ENCODE assay signal across 9 cellular contexts in genomic region chr2:5691659-5692529, GRCh38. TPM values are rescaled to one million over a fixed set of nuclear protein-coding genes. Genes with fewer than 3 reads are reported as not detected.
DNase-seq lines count a peak whose midpoint lies in the region; ATAC-seq lines count a peak whose summit lies in the region.
"Had no signal": no experiment of that assay in that cellular context is flagged by ENCODE, and none has a peak within 500 bp of the region (broad histone marks: within the 10 kb centered on the region; RNA-seq: fewer than 3 reads in every experiment).

TSS of gene SOX11 (plus strand) at chr2:5692384. CDS start at chr2:5692722, 338 bp downstream.

- H3K4me3 Mint-ChIP-seq in T-helper 1 cell treated with Interleukin-12 subunit alpha and Interleukin-12 subunit beta and Interleukin-4 antibody, amounts not matched to agents 30 μg/mL and 1 μg/mL, for 36 hours = no peak within 1 kb of the TSS
- H3K4me3 Mint-ChIP-seq in T-helper 17 cell = peak within 1 kb of the TSS; percentile 74

- no peaks in the 10 kb centered on the region for H3K9me3 ChIP-seq in T-helper 17 cell (ENCODE audit: control insufficient read depth, low read length, poor library complexity, severe bottlenecking)
- H3K9me3 ChIP-seq: A549 had no signal

- intact Hi-C loops in left cardiac atrium (cut with DNase I) = loop anchor here in 1 of 2 donors (10.0 kb wide), 1 partner anchor 223 kb away; no protein-coding TSS in a partner anchor

- no peak for ATAC-seq in T-helper 17 cell
- ATAC-seq in left cardiac atrium = peak; percentile 40 to 71
- no peak for ATAC-seq in GM19324 (IDR thresholded peaks at IDR 0.05; ENCODE audit: low FRiP score, unreplicated experiment)
- ATAC-seq in GM21447 (IDR thresholded peaks at IDR 0.05; ENCODE audit: unreplicated experiment) = no peak
- ATAC-seq: A549 had no signal

- peak within 1 kb of the TSS; percentile 15 for H3K27ac Mint-ChIP-seq in T-helper 1 cell treated with Interleukin-12 subunit alpha and Interleukin-12 subunit beta and Interleukin-4 antibody, amounts not matched to agents 30 μg/mL and 1 μg/mL, for 36 hours
- no peak within 1 kb of the TSS for H3K27ac Mint-ChIP-seq in T-helper 17 cell

- peaks cover 4% of the 10 kb centered on the region for H3K36me3 Mint-ChIP-seq in T-helper 1 cell treated with Interleukin-12 subunit alpha and Interleukin-12 subunit beta and Interleukin-4 antibody, amounts not matched to agents 30 μg/mL and 1 μg/mL, for 36 hours (ENCODE audit: low read depth)
- H3K36me3 Mint-ChIP-seq in T-helper 17 cell (ENCODE audit: low read depth) = peaks cover 7% of the 10 kb centered on the region

- peak within 1 kb of the TSS; percentile 77 for H3K4me3 ChIP-seq in skeletal muscle cell (ENCODE audit: low read depth, low read length)
- H3K4me3 ChIP-seq: A549 had no signal

- peaks cover 63% of the 10 kb centered on the region for H3K27me3 Mint-ChIP-seq in T-helper 1 cell treated with Interleukin-12 subunit alpha and Interleukin-12 subunit beta and Interleukin-4 antibody, amounts not matched to agents 30 μg/mL and 1 μg/mL, for 36 hours (ENCODE audit: low read depth)
- peaks cover 39% of the 10 kb centered on the region for H3K27me3 Mint-ChIP-seq in T-helper 17 cell

- peaks cover 4% of the 10 kb centered on the region for H3K4me1 Mint-ChIP-seq in T-helper 1 cell treated with Interleukin-12 subunit alpha and Interleukin-12 subunit beta and Interleukin-4 antibody, amounts not matched to agents 30 μg/mL and 1 μg/mL, for 36 hours (ENCODE audit: low read depth)
- H3K4me1 Mint-ChIP-seq in T-helper 17 cell = peaks cover 6% of the 10 kb centered on the region

- no peaks in the 10 kb centered on the region for H3K9me3 Mint-ChIP-seq in T-helper 1 cell treated with Interleukin-12 subunit alpha and Interleukin-12 subunit beta and Interleukin-4 antibody, amounts not matched to agents 30 μg/mL and 1 μg/mL, for 36 hours

- no peak for DNase-seq in T-helper 1 cell
- DNase-seq in T-helper 17 cell = no peak
- peak; percentile 59 for DNase-seq in left cardiac atrium
- DNase-seq in skeletal muscle cell (ENCODE audit: low read depth) = peak; percentile 80
- DNase-seq in NOMO-1 (lab: John Stamatoyannopoulos, UW; ENCODE audit: unreplicated experiment in 2 of 2) = no peak

RNA-seq across cellular contexts. Expression of gene SOX11, which starts in this region (rescaled TPM):
- total RNA-seq in T-helper 17 cell = not detected
- under 1 TPM; 0.21 to 0.42 TPM for total RNA-seq in left cardiac atrium

Comparison
In these comparisons a context has a peak if more than half of its experiments do, and no peak if none do; other contexts are left out.
1. Peak in DNase-seq and ATAC-seq in left cardiac atrium; RNA of the gene not detected or under 1 TPM.